2 cellular contexts compared by ENCODE assay signal in the genomic region with DNA sequence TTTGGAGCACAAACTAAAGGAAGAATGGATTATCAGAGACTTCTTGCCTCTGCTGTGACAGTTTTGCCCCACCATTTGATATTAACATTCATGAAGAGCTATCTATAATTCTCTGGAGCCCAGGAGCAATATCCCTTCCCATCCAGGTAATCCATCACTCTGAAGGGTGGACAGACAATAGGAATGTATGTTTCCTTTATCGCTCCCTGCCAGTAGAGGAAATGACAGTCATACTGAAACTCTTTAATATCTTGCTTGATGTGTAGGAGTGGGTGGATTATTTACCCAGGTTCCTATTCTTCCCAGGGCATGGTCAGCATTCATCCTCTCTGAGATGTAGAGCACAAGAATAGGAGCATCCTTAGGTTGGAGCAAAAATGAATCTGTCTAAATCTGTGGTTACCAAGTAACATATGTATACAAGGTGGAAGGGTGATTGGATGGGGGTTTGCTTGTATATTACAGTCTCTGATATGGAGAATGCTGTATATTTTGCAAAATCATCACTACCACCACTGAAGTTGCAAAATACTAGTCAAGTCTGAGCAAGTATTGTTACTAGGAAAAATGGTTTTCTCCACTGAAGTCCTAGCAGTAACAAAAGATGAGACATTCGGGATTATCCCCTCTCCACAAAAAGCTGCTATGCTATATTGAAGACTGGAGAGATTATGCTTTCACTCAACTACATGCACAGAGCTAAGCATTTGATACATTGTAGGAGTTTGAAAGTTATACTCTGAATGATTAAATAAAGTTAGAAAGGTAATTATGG.
A peak's percentile ranks its signal among the peaks of the same experiment; 100 is the strongest.
TF ChIP-seq lines count a peak whose summit lies in the region.

No MANE protein-coding gene starts in this region.

TF ChIP-seq in A549, 52 proteins besides CTCF, POLR2A, EP300 and RAD21:
- TF ChIP-seq HES2 (IDR thresholded peaks at IDR 0.05) = no peak

TF ChIP-seq in endothelial cell of umbilical vein, 7 proteins besides CTCF, POLR2A, EP300 and RAD21 (continued from another document):
- TF ChIP-seq JUN (IDR thresholded peaks at IDR 0.05; ENCODE audit: borderline replicate concordance, insufficient read depth, insufficient read length, low read depth) = peak; percentile 9
- no peak for TF ChIP-seq FOS (IDR thresholded peaks at IDR 0.05; ENCODE audit: borderline replicate concordance, insufficient read depth, low read length)
- TF ChIP-seq, protein P1, sequence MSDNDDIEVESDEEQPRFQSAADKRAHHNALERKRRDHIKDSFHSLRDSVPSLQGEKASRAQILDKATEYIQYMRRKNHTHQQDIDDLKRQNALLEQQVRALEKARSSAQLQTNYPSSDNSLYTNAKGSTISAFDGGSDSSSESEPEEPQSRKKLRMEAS (IDR thresholded peaks at IDR 0.05; ENCODE audit: insufficient read depth, insufficient read length) = no peak
